ENCODE assay signal across 8 cellular contexts in genomic region chr2:73292906-73293533, GRCh38. TPM values are rescaled to one million over a fixed set of nuclear protein-coding genes. Genes with fewer than 3 reads are reported as not detected.
DNase-seq lines count a peak whose midpoint lies in the region; TF ChIP-seq lines count a peak whose summit lies in the region.

No MANE protein-coding gene starts in this region.

- H3K9me3 Mint-ChIP-seq in nephron progenitor cell = no peaks in the 10 kb centered on the region

- peak in 2 of 3 experiments; percentile 70 to 72 for DNase-seq in NCI-H1417 (lab: John Stamatoyannopoulos, UW)
- no peak for DNase-seq in NCI-H1417 treated with DMSO at 0.1 percent for 48 hours (lab: John Stamatoyannopoulos, UW)
- no peak for DNase-seq in NT2/D1 (ENCODE audit: low read depth, low spot score)
- DNase-seq in coronary artery (ENCODE audit: low spot score) = no peak
- peak; percentile 23 for DNase-seq in nephron progenitor cell
- no peak for DNase-seq in NCI-H774 (lab: John Stamatoyannopoulos, UW)
- DNase-seq in stimulated activated naive CD4-positive, alpha-beta T cell treated with Interleukin-2 at 50 U/mL for 16 hours (lab: John Stamatoyannopoulos, UW) = no peak
- no peak for DNase-seq in SJCRH30

- TF ChIP-seq CTCF in coronary artery (IDR thresholded peaks at IDR 0.05) = no peak
- TF ChIP-seq CTCF in nephron progenitor cell (IDR thresholded peaks at IDR 0.05) = no peak

- H3K4me3 Mint-ChIP-seq in nephron progenitor cell = peak overlapping the region; percentile 59

- no peaks in the 10 kb centered on the region for H3K4me1 Mint-ChIP-seq in nephron progenitor cell

- H3K4me3 ChIP-seq in NT2/D1 (ENCODE audit: insufficient read length, low read depth) (peak overlapping the region; percentile 52), coronary artery (peak overlapping the region; percentile 68), SJCRH30 (no peak overlapping the region)

- H3K27me3 ChIP-seq in NT2/D1 (ENCODE audit: insufficient read depth, insufficient read length) = peaks cover 100% of the 10 kb centered on the region
- no peaks in the 10 kb centered on the region; the same call in 1 of the 2 replicates for H3K27me3 ChIP-seq in SJCRH30

- H3K36me3 ChIP-seq in NT2/D1 (ENCODE audit: insufficient read depth, insufficient read length, low read length) (no peaks in the 10 kb centered on the region), SJCRH30 (no peaks in the 10 kb centered on the region)

- H3K27me3 Mint-ChIP-seq in nephron progenitor cell (ENCODE audit: low read depth, poor library complexity) = peaks cover 100% of the 10 kb centered on the region

- no peaks in the 10 kb centered on the region for H3K36me3 Mint-ChIP-seq in nephron progenitor cell (ENCODE audit: low read depth)

- peaks cover 5% of the 10 kb centered on the region for H3K4me1 ChIP-seq in NT2/D1 (ENCODE audit: insufficient read depth, insufficient read length)
- peaks cover 2% of the 10 kb centered on the region for H3K4me1 ChIP-seq in SJCRH30

- H3K27ac ChIP-seq in coronary artery = no peak overlapping the region
- H3K27ac ChIP-seq in SJCRH30 = no peak overlapping the region

- no peak overlapping the region for H3K27ac Mint-ChIP-seq in nephron progenitor cell

- peak overlapping the region; percentile 32 for H3K9ac ChIP-seq in NT2/D1 (ENCODE audit: insufficient read length, low read depth)

- H3K9me3 ChIP-seq in NT2/D1 (ENCODE audit: insufficient read depth, low read length) (no peaks in the 10 kb centered on the region), SJCRH30 (replicated peaks) (no peaks in the 10 kb centered on the region; the same call in none of the 2 replicates)

RNA-seq across cellular contexts. Expression of gene EGR4, which starts 0.3 kb away (rescaled TPM):
- total RNA-seq in SJCRH30 (2014; rRNA removed; shearing (Covaris generic)) = not detected in 2 replicates

RNA-seq across cellular contexts. Expression of gene FBXO41, which starts 8.7 kb away (rescaled TPM):
- 12.0 and 14.2 TPM in 2 replicates for total RNA-seq in SJCRH30 (2014; rRNA removed; shearing (Covaris generic))

RNA-seq across cellular contexts. Expression of gene CCT7, which starts 58.9 kb away (rescaled TPM):
- total RNA-seq in SJCRH30 (2014; rRNA removed; shearing (Covaris generic)) = 815 and 876 TPM in 2 replicates

RNA-seq across cellular contexts. Expression of gene PRADC1, which starts 60.0 kb away (rescaled TPM):
- 28.9 and 42.0 TPM in 2 replicates for total RNA-seq in SJCRH30 (2014; rRNA removed; shearing (Covaris generic))

Comparison
In these comparisons a context has a peak if more than half of its experiments do, and no peak if none do; other contexts are left out.
1. DNase-seq: peak in NCI-H1417 (2 of 3) and nephron progenitor cell (single experiment); none in NCI-H1417 treated with DMSO at 0.1 percent for 48 hours (single experiment), NT2/D1 (single experiment), coronary artery (single experiment), NCI-H774 (single experiment), stimulated activated naive CD4-positive, alpha-beta T cell treated with Interleukin-2 at 50 U/mL for 16 hours (single experiment) and SJCRH30 (0 of 2).